Comparison of ENCODE assay signal across 27 cellular contexts in genomic region chr9:127307802-127308201, GRCh38. TPM values are rescaled to one million over a fixed set of nuclear protein-coding genes. Genes with fewer than 3 reads are reported as not detected.
DNase-seq lines count a peak whose midpoint lies in the region; ATAC-seq and TF ChIP-seq lines count a peak whose summit lies in the region.
"Had no signal": no experiment of that assay in that cellular context is flagged by ENCODE, and none has a peak within 500 bp of the region (broad histone marks: within the 10 kb centered on the region; RNA-seq: fewer than 3 reads in every experiment).

No MANE protein-coding gene starts in this region.

- 35 to 58% (median 54%) methylated on average over 2 of the region's 2 CpGs for WGBS in stomach, 5 donors

- peak; percentile 53 for DNase-seq in DMS53 (lab: John Stamatoyannopoulos, UW)
- DNase-seq in DMS53 treated with DMSO at 0.1 percent for 48 hours (lab: John Stamatoyannopoulos, UW; ENCODE audit: unreplicated experiment), result no peak
- DNase-seq in astrocyte of the hippocampus (ENCODE audit: low read depth, low spot score), result peak; percentile 17
- no peak for DNase-seq in mesothelial cell of epicardium (ENCODE audit: low spot score in 2 of 2, unreplicated experiment in 2 of 2)
- DNase-seq in stomach, result peak; percentile 34
- DNase-seq in cerebellum (ENCODE audit: low spot score), result no peak
- DNase-seq: 8988T; activated CD4-positive, alpha-beta T cell treated with anti-CD3 and anti-CD28 coated beads, Interleukin-2, amount 50 U/mL, for 1 hour; activated CD8-positive, alpha-beta memory T cell treated with anti-CD3 and anti-CD28 coated beads, Interleukin-2, amount 10 ng/mL, durations not matched to agents 7 days and 5 days; activated naive CD4-positive, alpha-beta T cell treated with anti-CD3 and anti-CD28 coated beads for 36 hours; activated T-cell treated with anti-CD3 and anti-CD28 coated beads, Interleukin-2, amount 50 U/mL, for 72 hours; CD4-positive, alpha-beta memory T cell; DMS153; effector CD8-positive, alpha-beta T cell; H7; mesendoderm; MM.1S; naive thymus-derived CD4-positive, alpha-beta T cell; NCI-H2029 treated with DMSO at 0.1 percent for 48 hours; NCI-H526 treated with DMSO at 0.1 percent for 48 hours; spleen; T1000; WERI-Rb-1 had no signal

- no peak for ATAC-seq in stimulated activated memory B cell treated with anti-CD40 and anti-IgM and Interleukin-4, amounts not matched to agents 10 μg/mL and 1 μg/mL and 100 μg/mL, for 72 hours
- ATAC-seq in HG03175 (IDR thresholded peaks at IDR 0.05; ENCODE audit: unreplicated experiment), result no peak
- ATAC-seq: activated CD8-positive, alpha-beta memory T cell treated with anti-CD3 and anti-CD28 coated beads, Interleukin-2, amount 10 ng/mL, durations not matched to agents 7 days and 5 days; activated T-cell treated with anti-CD3 and anti-CD28 coated beads, Interleukin-2, amount 50 U/mL, for 72 hours; naive thymus-derived CD4-positive, alpha-beta T cell; Panc1 had no signal

- no peak overlapping the region for H3K4me3 ChIP-seq in stomach
- H3K4me3 ChIP-seq: spleen had no signal

- no peak overlapping the region for H3K4me3 Mint-ChIP-seq in mesothelial cell of epicardium
- H3K4me3 Mint-ChIP-seq in stimulated activated memory B cell treated with anti-CD40 and anti-IgM and Interleukin-4, amounts not matched to agents 10 μg/mL and 1 μg/mL and 100 μg/mL, for 72 hours, result no peak overlapping the region
- H3K4me3 Mint-ChIP-seq: activated CD8-positive, alpha-beta memory T cell treated with anti-CD3 and anti-CD28 coated beads, Interleukin-2, amount 10 ng/mL, durations not matched to agents 7 days and 5 days; activated naive CD4-positive, alpha-beta T cell treated with anti-CD3 and anti-CD28 coated beads for 36 hours; activated T-cell treated with anti-CD3 and anti-CD28 coated beads, Interleukin-2, amount 50 U/mL, for 72 hours; CD4-positive, alpha-beta memory T cell; naive thymus-derived CD4-positive, alpha-beta T cell had no signal

- H3K27me3 ChIP-seq in stomach, result no peaks in the 10 kb centered on the region
- H3K27me3 ChIP-seq: spleen had no signal

- TF ChIP-seq POLR2A in stomach (IDR thresholded peaks at IDR 0.05), result no peak

- H3K4me1 Mint-ChIP-seq in mesothelial cell of epicardium, result peaks cover 36% of the 10 kb centered on the region
- no peaks in the 10 kb centered on the region for H3K4me1 Mint-ChIP-seq in stimulated activated memory B cell treated with anti-CD40 and anti-IgM and Interleukin-4, amounts not matched to agents 10 μg/mL and 1 μg/mL and 100 μg/mL, for 72 hours
- H3K4me1 Mint-ChIP-seq: activated CD8-positive, alpha-beta memory T cell treated with anti-CD3 and anti-CD28 coated beads, Interleukin-2, amount 10 ng/mL, durations not matched to agents 7 days and 5 days; CD4-positive, alpha-beta memory T cell had no signal

- intact Hi-C loops in stomach (cut with DNase I; ENCODE audit: low total_unique reads), result no loop called here

- H3K27me3 Mint-ChIP-seq in mesothelial cell of epicardium (ENCODE audit: low read depth), result no peaks in the 10 kb centered on the region
- H3K27me3 Mint-ChIP-seq in stimulated activated memory B cell treated with anti-CD40 and anti-IgM and Interleukin-4, amounts not matched to agents 10 μg/mL and 1 μg/mL and 100 μg/mL, for 72 hours, result no peaks in the 10 kb centered on the region

- peaks cover 5% of the 10 kb centered on the region for H3K36me3 Mint-ChIP-seq in mesothelial cell of epicardium
- H3K36me3 Mint-ChIP-seq in stimulated activated memory B cell treated with anti-CD40 and anti-IgM and Interleukin-4, amounts not matched to agents 10 μg/mL and 1 μg/mL and 100 μg/mL, for 72 hours, result no peaks in the 10 kb centered on the region
- H3K36me3 Mint-ChIP-seq: activated CD8-positive, alpha-beta memory T cell treated with anti-CD3 and anti-CD28 coated beads, Interleukin-2, amount 10 ng/mL, durations not matched to agents 7 days and 5 days; CD4-positive, alpha-beta memory T cell had no signal

- no peaks in the 10 kb centered on the region for H3K9me3 Mint-ChIP-seq in mesothelial cell of epicardium
- H3K9me3 Mint-ChIP-seq in stimulated activated memory B cell treated with anti-CD40 and anti-IgM and Interleukin-4, amounts not matched to agents 10 μg/mL and 1 μg/mL and 100 μg/mL, for 72 hours, result no peaks in the 10 kb centered on the region
- H3K9me3 Mint-ChIP-seq: activated naive CD4-positive, alpha-beta T cell treated with anti-CD3 and anti-CD28 coated beads for 36 hours; activated T-cell treated with anti-CD3 and anti-CD28 coated beads, Interleukin-2, amount 50 U/mL, for 72 hours; naive thymus-derived CD4-positive, alpha-beta T cell had no signal

- peak overlapping the region; percentile 62 for H3K27ac Mint-ChIP-seq in mesothelial cell of epicardium
- H3K27ac Mint-ChIP-seq in stimulated activated memory B cell treated with anti-CD40 and anti-IgM and Interleukin-4, amounts not matched to agents 10 μg/mL and 1 μg/mL and 100 μg/mL, for 72 hours, result no peak overlapping the region
- H3K27ac Mint-ChIP-seq: activated CD8-positive, alpha-beta memory T cell treated with anti-CD3 and anti-CD28 coated beads, Interleukin-2, amount 10 ng/mL, durations not matched to agents 7 days and 5 days; activated naive CD4-positive, alpha-beta T cell treated with anti-CD3 and anti-CD28 coated beads for 36 hours; activated T-cell treated with anti-CD3 and anti-CD28 coated beads, Interleukin-2, amount 50 U/mL, for 72 hours; CD4-positive, alpha-beta memory T cell; naive thymus-derived CD4-positive, alpha-beta T cell had no signal

- peaks cover 2 to 38% (median 24%) of the 10 kb centered on the region in 4 donors for H3K4me1 ChIP-seq in stomach

- H3K36me3 ChIP-seq in stomach, result peaks cover 0 to under 1% (median 0%) of the 10 kb centered on the region in 4 donors
- H3K36me3 ChIP-seq: spleen had no signal

- no peak overlapping the region for H3K27ac ChIP-seq in stomach
- H3K27ac ChIP-seq: epithelial cell of prostate, spleen, WERI-Rb-1 had no signal

- H3K9me3 ChIP-seq in stomach, result no peaks in the 10 kb centered on the region
- H3K9me3 ChIP-seq: spleen had no signal

- TF ChIP-seq CTCF in mesothelial cell of epicardium (IDR thresholded peaks at IDR 0.05; ENCODE audit: unreplicated experiment) (no peak), stomach (IDR thresholded peaks at IDR 0.05) (no peak)

- TF ChIP-seq EP300 in stomach (IDR thresholded peaks at IDR 0.05), result no peak

RNA-seq across cellular contexts. Expression of gene GARNL3, which starts 43.2 kb away (rescaled TPM):
- 51.1 to 51.5 TPM (median 51.1 TPM) in 3 replicates for total RNA-seq in mesothelial cell of epicardium
- total RNA-seq in stomach, result 10 to 100 TPM in 2 of 5 donors, 1 to 10 TPM in 3; 2.7 to 35.8 (median 9.6) TPM
- 1 to 10 TPM in 2 of 3 donors, under 1 TPM in 1; 0.76 to 5.7 (median 4.0) TPM for polyA plus RNA-seq in stomach
- 87.7 TPM for total RNA-seq in cerebellum

Comparison
In these comparisons a context has a peak if more than half of its experiments do, and no peak if none do; other contexts are left out.
1. DNase-seq: peak in DMS53 (single experiment), astrocyte of the hippocampus (single experiment) and stomach (single experiment); none in DMS53 treated with DMSO at 0.1 percent for 48 hours (single experiment), mesothelial cell of epicardium (0 of 2) and cerebellum (single experiment).